8 cellular contexts compared by ENCODE assay signal in genomic region chr6:38493929-38494547, GRCh38.
DNase-seq lines count a peak whose midpoint lies in the region; ATAC-seq and TF ChIP-seq lines count a peak whose summit lies in the region.

No MANE protein-coding gene starts in this region.

- H3K9ac ChIP-seq in trophoblast cell (ENCODE audit: low read length): no peak overlapping the region

- no peaks in the 10 kb centered on the region for H3K27me3 Mint-ChIP-seq in CD8-positive, alpha-beta memory T cell

- no peak overlapping the region for H2BK5ac ChIP-seq in trophoblast cell (ENCODE audit: low read depth, low read length, poor library complexity)

- CTCF ChIA-PET in CD8-positive, alpha-beta memory T cell (lab: Charles Lee): interaction anchor here (0.7 to 1.5 kb wide), 14 partner anchors 8 to 693 kb away, joined by 3 to 6 read pairs (median 3); no protein-coding TSS in a partner anchor

- no peak overlapping the region for H4K12ac ChIP-seq in trophoblast cell (ENCODE audit: low read depth, low read length)

- H3K4ac ChIP-seq in trophoblast cell (ENCODE audit: low read depth, low read length): no peak overlapping the region

- H3K36me3 ChIP-seq in CD8-positive, alpha-beta memory T cell (ENCODE audit: insufficient read depth, low read length): no peaks in the 10 kb centered on the region
- H3K36me3 ChIP-seq in RWPE2 (ENCODE audit: low read depth) (no peaks in the 10 kb centered on the region), trophoblast cell (ENCODE audit: control insufficient read depth in 1 of 2, insufficient read depth in 2 of 2, low read length in 2 of 2) (no peaks in the 10 kb centered on the region), upper lobe of right lung (no peaks in the 10 kb centered on the region)

- TF ChIP-seq CTCF in RWPE2 (IDR thresholded peaks at IDR 0.05; ENCODE audit: poor library complexity, severe bottlenecking) (peak; percentile 95), upper lobe of right lung (IDR thresholded peaks at IDR 0.05) (peak; percentile 98)

- no peak overlapping the region for H4K91ac ChIP-seq in trophoblast cell (ENCODE audit: low read depth, low read length)

- POLR2A ChIA-PET in CD8-positive, alpha-beta memory T cell (lab: Charles Lee): no interaction called here

- H3K79me2 ChIP-seq in trophoblast cell (ENCODE audit: control insufficient read depth, insufficient read depth, low read length, poor library complexity): no peaks in the 10 kb centered on the region

- H3K9me3 Mint-ChIP-seq in CD8-positive, alpha-beta memory T cell: no peaks in the 10 kb centered on the region

- WGBS in trophoblast cell (ENCODE audit: extremely low coverage, insufficient coverage, insufficient read length): no CpG with 5 or more reads among the region's 6 CpGs

- no peak overlapping the region for H3K18ac ChIP-seq in trophoblast cell (ENCODE audit: low read length)

- no peak overlapping the region for H3K4me3 Mint-ChIP-seq in CD8-positive, alpha-beta memory T cell

- H3K4me2 ChIP-seq in trophoblast cell (ENCODE audit: low read length): no peak overlapping the region

- no peak overlapping the region for H2BK12ac ChIP-seq in trophoblast cell (ENCODE audit: low read length)

- H3K4me3 ChIP-seq in CD8-positive, alpha-beta memory T cell (ENCODE audit: low read length): no peak overlapping the region
- no peak overlapping the region for H3K4me3 ChIP-seq in RWPE2 (ENCODE audit: severe bottlenecking)
- no peak overlapping the region for H3K4me3 ChIP-seq in trophoblast cell (ENCODE audit: low read depth, low read length)
- no peak overlapping the region for H3K4me3 ChIP-seq in upper lobe of right lung

- H3K27me3 ChIP-seq in CD8-positive, alpha-beta memory T cell (ENCODE audit: insufficient read depth, low read length, poor library complexity, severe bottlenecking): no peaks in the 10 kb centered on the region
- no peaks in the 10 kb centered on the region for H3K27me3 ChIP-seq in RWPE2 (ENCODE audit: insufficient read depth, poor library complexity, severe bottlenecking)
- no peaks in the 10 kb centered on the region for H3K27me3 ChIP-seq in trophoblast cell (ENCODE audit: insufficient read depth, low read length)
- H3K27me3 ChIP-seq in upper lobe of right lung: no peaks in the 10 kb centered on the region

- H3K27ac ChIP-seq in CD8-positive, alpha-beta memory T cell (ENCODE audit: low read depth, low read length): no peak overlapping the region
- H3K27ac ChIP-seq in RWPE2 (ENCODE audit: poor library complexity, severe bottlenecking): no peak overlapping the region
- H3K27ac ChIP-seq in trophoblast cell (ENCODE audit: low read depth, low read length): no peak overlapping the region
- no peak overlapping the region for H3K27ac ChIP-seq in upper lobe of right lung

- peaks cover 0 to 6% (median 3%) of the 10 kb centered on the region in 3 donors for H3K36me3 Mint-ChIP-seq in CD8-positive, alpha-beta memory T cell

- H4K8ac ChIP-seq in trophoblast cell (ENCODE audit: low read depth, low read length): no peak overlapping the region

- H3K79me1 ChIP-seq in trophoblast cell (ENCODE audit: low read length): no peaks in the 10 kb centered on the region

- H3K4me1 Mint-ChIP-seq in CD8-positive, alpha-beta memory T cell: peaks cover 0 to 6% (median 5%) of the 10 kb centered on the region in 3 donors

- H3K23ac ChIP-seq in trophoblast cell (ENCODE audit: low read length): no peak overlapping the region

- no peak overlapping the region for H2BK120ac ChIP-seq in trophoblast cell (ENCODE audit: insufficient read depth, low read length, poor library complexity)

- H3K9me3 ChIP-seq in CD8-positive, alpha-beta memory T cell (ENCODE audit: low read length): no peaks in the 10 kb centered on the region
- H3K9me3 ChIP-seq in RWPE2 (ENCODE audit: severe bottlenecking) (no peaks in the 10 kb centered on the region), trophoblast cell (ENCODE audit: insufficient read depth, low read depth, low read length) (no peaks in the 10 kb centered on the region), upper lobe of right lung (no peaks in the 10 kb centered on the region)

- intact Hi-C loops in upper lobe of right lung (cut with DNase I): no loop called here

- no peak overlapping the region for H3K27ac Mint-ChIP-seq in CD8-positive, alpha-beta memory T cell

- H2AK5ac ChIP-seq in trophoblast cell (ENCODE audit: low read length): no peak overlapping the region

- H3K4me1 ChIP-seq in CD8-positive, alpha-beta memory T cell (ENCODE audit: insufficient read depth, low read length): no peaks in the 10 kb centered on the region
- no peaks in the 10 kb centered on the region for H3K4me1 ChIP-seq in RWPE2 (ENCODE audit: insufficient read depth, poor library complexity, severe bottlenecking)
- no peaks in the 10 kb centered on the region for H3K4me1 ChIP-seq in trophoblast cell (ENCODE audit: control insufficient read depth in 1 of 2, insufficient read depth in 2 of 2, low read length in 2 of 2)
- H3K4me1 ChIP-seq in upper lobe of right lung: no peaks in the 10 kb centered on the region

- peak; percentile 51 to 80 (median 67) for DNase-seq in CD8-positive, alpha-beta memory T cell
- peak in 58 of 76 experiments; percentile 3 to 76 (median 44) for DNase-seq in HUDEP-2 (lab: John Stamatoyannopoulos, UW; ENCODE audit: unreplicated experiment in 76 of 76)
- no peak for DNase-seq in RWPE2 (ENCODE audit: low spot score)
- DNase-seq in activated effector memory CD4-positive, alpha-beta T cell treated with anti-CD3 and anti-CD28 coated beads, Interleukin-2, amount 50 U/mL, for 16 hours: peak; percentile 91
- peak; percentile 90 for DNase-seq in globus pallidus (ENCODE audit: low spot score)
- peak; percentile 77 to 92 for DNase-seq in trophoblast cell
- DNase-seq in upper lobe of right lung: no peak

- H3K14ac ChIP-seq in trophoblast cell (ENCODE audit: low read length): no peak overlapping the region

- H2AFZ ChIP-seq in trophoblast cell (ENCODE audit: insufficient read depth, low read length, poor library complexity): no peak overlapping the region

- no peak for ATAC-seq in RWPE2 (ENCODE audit: low read depth)
- ATAC-seq in upper lobe of right lung: peak; percentile 70
- no peak for ATAC-seq in HG03175 (IDR thresholded peaks at IDR 0.05; ENCODE audit: unreplicated experiment)

Comparison
In these comparisons a context has a peak if more than half of its experiments do, and no peak if none do; other contexts are left out.
1. DNase-seq: peak in CD8-positive, alpha-beta memory T cell (5 of 5), HUDEP-2 (58 of 76), activated effector memory CD4-positive, alpha-beta T cell treated with anti-CD3 and anti-CD28 coated beads, Interleukin-2, amount 50 U/mL, for 16 hours (single experiment), globus pallidus (single experiment) and trophoblast cell (2 of 2); none in RWPE2 (single experiment) and upper lobe of right lung (single experiment).